ENCODE assay signal across 8 cellular contexts in genomic region chrX:150568320-150569154, GRCh38. TPM values are rescaled to one million over a fixed set of nuclear protein-coding genes. Genes with fewer than 3 reads are reported as not detected.
DNase-seq lines count a peak whose midpoint lies in the region; ATAC-seq and TF ChIP-seq lines count a peak whose summit lies in the region.

Gene MTM1, plus strand, starts transcription at chrX:150568621. Its CDS starts 23,994 bp downstream, at chrX:150592615.

- no peaks in the 10 kb centered on the region for H3K9me3 Mint-ChIP-seq in endothelial cell (ENCODE audit: unreplicated experiment)

- H3K4me1 ChIP-seq in OCI-LY3 (ENCODE audit: low read length) = peaks cover 42% of the 10 kb centered on the region
- H3K4me1 ChIP-seq in mesodermal cell (ENCODE audit: control insufficient read depth, insufficient read depth, low read length, poor library complexity, severe bottlenecking) = peaks cover 7% of the 10 kb centered on the region

- H3K4me3 ChIP-seq in OCI-LY3 (ENCODE audit: low read length) = peak within 1 kb of the TSS; percentile 83
- peak within 1 kb of the TSS; percentile 58 for H3K4me3 ChIP-seq in mesodermal cell (ENCODE audit: extremely low read depth, insufficient read depth, low read length, poor library complexity, severe bottlenecking)

- WGBS in mesodermal cell (ENCODE audit: insufficient coverage in 2 of 2), 2 experiments = 0 to 1% methylated on average over 12 to 22 of the region's 89 CpGs

- H3K27ac ChIP-seq in OCI-LY3 (ENCODE audit: low read length) = peak within 1 kb of the TSS; percentile 54
- peak within 1 kb of the TSS; percentile 10 for H3K27ac ChIP-seq in mesodermal cell (ENCODE audit: low read depth, low read length, severe bottlenecking)

- peaks cover 17% of the 10 kb centered on the region for H3K79me2 ChIP-seq in OCI-LY3 (ENCODE audit: low read length)

- DNase-seq in DMS 273 (lab: John Stamatoyannopoulos, UW; ENCODE audit: unreplicated experiment) (peak; percentile 98), HuH-7.5 (ENCODE audit: low spot score) (peak; percentile 75), endothelial cell (ENCODE audit: low spot score) (peak; percentile 86)
- peak; percentile 89 for DNase-seq in activated CD8-positive, alpha-beta memory T cell treated with anti-CD3 and anti-CD28 coated beads, Interleukin-2, amount 50 U/mL, for 48 hours
- DNase-seq in stimulated activated CD8-positive, alpha-beta memory T cell treated with anti-CD3 and anti-CD28 coated beads, Interleukin-15, amount 100 ng/mL, for 24 hours (ENCODE audit: low read depth) = peak; percentile 63

- H3K9me3 ChIP-seq in OCI-LY3 (ENCODE audit: insufficient read depth, low read length) (no peaks in the 10 kb centered on the region), mesodermal cell (ENCODE audit: control insufficient read depth, low read length) (no peaks in the 10 kb centered on the region)

- peak within 1 kb of the TSS; percentile 66 for H3K9ac ChIP-seq in OCI-LY3 (ENCODE audit: low read length)

- H3K36me3 ChIP-seq in OCI-LY3 (replicated peaks; ENCODE audit: low read depth, low read length) (no peaks in the 10 kb centered on the region), mesodermal cell (ENCODE audit: control insufficient read depth, insufficient read depth, low read length) (no peaks in the 10 kb centered on the region)

- peak within 1 kb of the TSS; percentile 87 for H3K4me3 Mint-ChIP-seq in endothelial cell (ENCODE audit: unreplicated experiment)

- H3K27ac Mint-ChIP-seq in endothelial cell (ENCODE audit: unreplicated experiment) = peak within 1 kb of the TSS; percentile 36

- no peaks in the 10 kb centered on the region for H3K36me3 Mint-ChIP-seq in endothelial cell (ENCODE audit: low read depth, unreplicated experiment)

- no peak for TF ChIP-seq CTCF in OCI-LY3 (IDR thresholded peaks at IDR 0.05; ENCODE audit: low read depth, low read length)
- TF ChIP-seq CTCF in endothelial cell (IDR thresholded peaks at IDR 0.05; ENCODE audit: unreplicated experiment) = no peak

- peaks cover 35% of the 10 kb centered on the region; the same call in 1 of the 2 replicates for H4K20me1 ChIP-seq in OCI-LY3 (ENCODE audit: insufficient read depth, low read length)

- peak; percentile 93 for ATAC-seq in GM21528 (IDR thresholded peaks at IDR 0.05; ENCODE audit: low FRiP score, unreplicated experiment)

- H3K27me3 Mint-ChIP-seq in endothelial cell (ENCODE audit: unreplicated experiment) = no peaks in the 10 kb centered on the region

- H3K4me1 Mint-ChIP-seq in endothelial cell (ENCODE audit: unreplicated experiment) = peaks cover 21% of the 10 kb centered on the region

- H3K27me3 ChIP-seq in OCI-LY3 (ENCODE audit: low read depth, low read length) = peaks cover 15% of the 10 kb centered on the region

- peak within 1 kb of the TSS; percentile 92 for H3K4me2 ChIP-seq in OCI-LY3 (ENCODE audit: low read length)

- H2AFZ ChIP-seq in OCI-LY3 (ENCODE audit: low read depth, low read length) = peak within 1 kb of the TSS; percentile 97

RNA-seq across cellular contexts. Expression of gene MTM1, which starts in this region (rescaled TPM):
- 17.8 TPM for total RNA-seq in endothelial cell (ENCODE audit: unreplicated experiment)
- 8.5 TPM for polyA plus RNA-seq in mesodermal cell (2013, experiment 1 of 2)
- 7.1 TPM for polyA plus RNA-seq in mesodermal cell (2013, experiment 2 of 2)

Comparison
In these comparisons a context has a peak if more than half of its experiments do, and no peak if none do; other contexts are left out.
1. Peak in every context shown above with its lines: DNase-seq, ATAC-seq, H3K4me3 ChIP-seq and H3K27ac ChIP-seq.